In the genomic region with DNA sequence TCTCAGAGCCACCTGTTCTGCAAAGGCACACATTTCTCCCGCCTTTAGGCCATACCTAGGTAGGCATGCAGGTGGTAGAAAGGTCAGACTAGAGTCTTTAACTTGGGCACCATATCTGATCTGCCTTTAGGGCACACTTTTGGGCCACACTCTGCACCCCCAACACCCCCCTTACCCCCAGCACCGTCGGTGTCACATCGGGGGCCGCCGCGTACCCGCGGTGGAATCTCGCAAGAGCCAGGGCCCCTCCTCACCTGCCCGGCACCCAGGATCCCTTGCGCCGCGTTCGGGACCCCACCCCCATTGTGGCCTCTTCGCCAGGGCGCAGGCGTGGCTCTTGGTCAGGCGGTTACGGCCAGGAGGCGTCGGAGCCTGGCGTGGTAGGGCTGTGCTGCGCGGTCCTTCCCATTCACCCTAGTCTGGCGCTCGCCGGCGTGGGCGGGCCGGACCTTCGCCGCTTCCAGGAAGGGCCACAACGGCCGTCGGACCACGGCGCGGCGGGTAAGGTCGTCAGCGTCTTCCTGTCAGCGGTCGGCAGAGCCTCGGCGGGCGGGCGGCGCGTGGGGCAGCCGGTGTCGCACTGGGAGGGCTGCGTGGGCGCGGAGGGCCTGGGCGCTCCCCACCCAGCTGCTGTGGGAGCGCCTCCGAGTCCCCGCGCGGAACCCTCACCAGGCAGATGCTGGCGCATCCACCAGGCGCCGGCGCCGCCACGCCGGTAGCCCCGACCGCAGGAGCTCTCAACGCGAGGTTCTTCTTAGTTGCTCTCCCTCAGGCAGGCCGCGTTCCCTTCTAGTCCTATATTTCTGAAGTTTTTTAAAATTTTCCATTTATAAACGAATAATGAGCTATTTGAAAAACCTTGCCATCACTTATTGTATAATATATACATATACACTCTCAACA, we compare ENCODE assay signal across 9 cellular contexts. TPM values are rescaled to one million over a fixed set of nuclear protein-coding genes. Genes with fewer than 3 reads are reported as not detected.
DNase-seq lines count a peak whose midpoint lies in the region; ATAC-seq and TF ChIP-seq lines count a peak whose summit lies in the region.
"Had no signal": no experiment of that assay in that cellular context is flagged by ENCODE, and none has a peak within 500 bp of the region (broad histone marks: within the 10 kb centered on the region; RNA-seq: fewer than 3 reads in every experiment).

A gene (plus strand): TSS at position 341 of the 903 bp plus-strand sequence. CDS start 23,028 bp downstream, outside the sequence.

- peaks cover 33% of the 10 kb centered on the region for H3K27me3 Mint-ChIP-seq in activated T-helper 17 cell treated with anti-CD3 and anti-CD28 coated beads, Interleukin-2, amount 50 U/mL, for 72 hours

- DNase-seq in GM03348 (ENCODE audit: low spot score) (peak; percentile 90), NCI-H510A treated with DMSO at 0.1 percent for 48 hours (lab: John Stamatoyannopoulos, UW) (peak; percentile 89), glomerular visceral epithelial cell (ENCODE audit: extremely low spot score) (peak; percentile 90), omental fat pad (ENCODE audit: low spot score) (peak; percentile 25)

- no peaks in the 10 kb centered on the region for H3K4me1 Mint-ChIP-seq in activated T-helper 17 cell treated with anti-CD3 and anti-CD28 coated beads, Interleukin-2, amount 50 U/mL, for 72 hours
- H3K4me1 Mint-ChIP-seq: central memory CD8-positive, alpha-beta T cell had no signal

- no peak within 1 kb of the TSS for H3K27ac Mint-ChIP-seq in activated T-helper 17 cell treated with anti-CD3 and anti-CD28 coated beads, Interleukin-2, amount 50 U/mL, for 72 hours

- TF ChIP-seq CTCF in omental fat pad (IDR thresholded peaks at IDR 0.05), result no peak

- H3K9me3 Mint-ChIP-seq in activated T-helper 17 cell treated with anti-CD3 and anti-CD28 coated beads, Interleukin-2, amount 50 U/mL, for 72 hours, result peaks cover 16% of the 10 kb centered on the region

- H3K36me3 Mint-ChIP-seq in activated T-helper 17 cell treated with anti-CD3 and anti-CD28 coated beads, Interleukin-2, amount 50 U/mL, for 72 hours (ENCODE audit: low read depth), result peaks cover 6% of the 10 kb centered on the region

- H3K4me3 Mint-ChIP-seq in activated T-helper 17 cell treated with anti-CD3 and anti-CD28 coated beads, Interleukin-2, amount 50 U/mL, for 72 hours, result peak within 1 kb of the TSS; percentile 40
- H3K4me3 Mint-ChIP-seq: central memory CD8-positive, alpha-beta T cell had no signal

- peak; percentile 71 for ATAC-seq in HG02870 (IDR thresholded peaks at IDR 0.05; ENCODE audit: unreplicated experiment)
- ATAC-seq in activated T-helper 17 cell treated with anti-CD3 and anti-CD28 coated beads, Interleukin-2, amount 50 U/mL, for 72 hours (replicated peaks), result peak; percentile 32
- ATAC-seq in omental fat pad (ENCODE audit: low FRiP score), result peak; percentile 95
- ATAC-seq in HG03439 (IDR thresholded peaks at IDR 0.05; ENCODE audit: unreplicated experiment), result no peak
- ATAC-seq in HG03135 (IDR thresholded peaks at IDR 0.05; ENCODE audit: unreplicated experiment), result no peak

RNA-seq across cellular contexts. Expression of the gene that starts here (rescaled TPM):
- 1 to 10 TPM in 1 of 2 donors, under 1 TPM in 1; 0.16 to 2.2 TPM for total RNA-seq in activated T-helper 17 cell treated with anti-CD3 and anti-CD28 coated beads, Interleukin-2, amount 50 U/mL, for 72 hours
- total RNA-seq in omental fat pad, result 1 to 10 TPM; 3.5 to 7.0 (median 5.6) TPM

Comparison
In these comparisons a context has a peak if more than half of its experiments do, and no peak if none do; other contexts are left out.
1. DNase-seq: peak in every context shown above with its lines; median percentile 90 in GM03348; 90 in glomerular visceral epithelial cell; 89 in NCI-H510A treated with DMSO at 0.1 percent for 48 hours; 25 in omental fat pad.
2. ATAC-seq: peak in HG02870 (single experiment), activated T-helper 17 cell treated with anti-CD3 and anti-CD28 coated beads, Interleukin-2, amount 50 U/mL, for 72 hours (single experiment) and omental fat pad (single experiment); none in HG03439 (single experiment) and HG03135 (single experiment).